25 cellular contexts compared by ENCODE assay signal in the genomic region with DNA sequence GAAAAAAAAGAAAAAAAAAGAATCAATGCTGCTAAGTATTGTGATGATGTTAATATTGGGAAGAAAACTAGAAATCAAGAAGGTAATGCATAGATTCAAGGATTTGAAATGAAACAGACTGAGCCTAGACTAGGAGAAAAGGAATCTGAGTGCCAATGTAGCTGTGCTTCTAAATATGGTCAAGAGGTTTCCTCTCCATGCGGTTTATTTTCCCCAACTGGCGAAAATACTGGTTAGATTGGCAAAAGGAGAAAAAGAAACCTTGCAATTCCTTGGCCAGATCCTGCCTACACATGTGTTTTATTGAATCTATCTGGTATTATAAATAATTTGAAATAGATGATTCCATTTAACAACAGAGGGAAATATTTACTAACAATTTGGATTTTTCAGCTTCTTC. TPM values are rescaled to one million over a fixed set of nuclear protein-coding genes. Genes with fewer than 3 reads are reported as not detected.
"Had no signal": no experiment of that assay in that cellular context is flagged by ENCODE, and none has a peak within 500 bp of the region (broad histone marks: within the 10 kb centered on the region; RNA-seq: fewer than 3 reads in every experiment).

No MANE protein-coding gene starts in this region.

- ATAC-seq: activated CD8-positive, alpha-beta T cell treated with anti-CD3 and anti-CD28 coated beads for 36 hours; activated T-cell treated with anti-CD3 and anti-CD28 coated beads, Interleukin-2, amount 50 U/mL, for 4 hours; natural killer cell treated with Interleukin-12 subunit alpha and Interleukin-12 subunit beta and Interleukin-15 and Interleukin-18, amount 100 ng/mL, for 72 hours; right cardiac atrium had no signal

- H3K4me1 ChIP-seq: esophagus squamous epithelium had no signal

- H3K36me3 Mint-ChIP-seq: activated naive CD4-positive, alpha-beta T cell treated with anti-CD3 and anti-CD28 coated beads, Interleukin-2, amount 50 U/mL, for 24 hours; natural killer cell treated with Interleukin-12 subunit alpha and Interleukin-12 subunit beta and Interleukin-15 and Interleukin-18, amount 100 ng/mL, for 72 hours had no signal

- H3K27me3 Mint-ChIP-seq: activated CD8-positive, alpha-beta T cell treated with anti-CD3 and anti-CD28 coated beads for 36 hours; activated naive CD4-positive, alpha-beta T cell treated with anti-CD3 and anti-CD28 coated beads, Interleukin-2, amount 50 U/mL, for 24 hours; natural killer cell treated with Interleukin-12 subunit alpha and Interleukin-12 subunit beta and Interleukin-15 and Interleukin-18, amount 100 ng/mL, for 72 hours; progenitor cell of endocrine pancreas had no signal

- H3K9me3 ChIP-seq: esophagus squamous epithelium had no signal

- H3K36me3 ChIP-seq: esophagus squamous epithelium had no signal

- H3K27ac Mint-ChIP-seq: activated CD8-positive, alpha-beta T cell treated with anti-CD3 and anti-CD28 coated beads for 36 hours; activated naive CD4-positive, alpha-beta T cell treated with anti-CD3 and anti-CD28 coated beads, Interleukin-2, amount 50 U/mL, for 24 hours; natural killer cell treated with Interleukin-12 subunit alpha and Interleukin-12 subunit beta and Interleukin-15 and Interleukin-18, amount 100 ng/mL, for 72 hours; progenitor cell of endocrine pancreas; T-helper 1 cell treated with Interleukin-12 subunit alpha and Interleukin-12 subunit beta and Interleukin-4 antibody, amounts not matched to agents 30 μg/mL and 1 μg/mL, for 36 hours had no signal

- H3K27me3 ChIP-seq: esophagus squamous epithelium had no signal

- H3K4me3 ChIP-seq: esophagus squamous epithelium, skin epidermis had no signal

- H3K4me3 Mint-ChIP-seq: activated CD8-positive, alpha-beta T cell treated with anti-CD3 and anti-CD28 coated beads for 36 hours; activated naive CD4-positive, alpha-beta T cell treated with anti-CD3 and anti-CD28 coated beads, Interleukin-2, amount 50 U/mL, for 24 hours; activated T-cell treated with anti-CD3 and anti-CD28 coated beads, Interleukin-2, amount 50 U/mL, for 4 hours; natural killer cell treated with Interleukin-12 subunit alpha and Interleukin-12 subunit beta and Interleukin-15 and Interleukin-18, amount 100 ng/mL, for 72 hours; T-helper 1 cell treated with Interleukin-12 subunit alpha and Interleukin-12 subunit beta and Interleukin-4 antibody, amounts not matched to agents 30 μg/mL and 1 μg/mL, for 36 hours had no signal

- DNase-seq: activated CD4-positive, alpha-beta T cell treated with anti-CD3 and anti-CD28 coated beads for 48 hours; activated CD8-positive, alpha-beta T cell treated with anti-CD3 and anti-CD28 coated beads for 36 hours; activated effector memory CD4-positive, alpha-beta T cell treated with anti-CD3 and anti-CD28 coated beads, Interleukin-2, amount 50 U/mL, for 16 hours; activated T-cell treated with anti-CD3 and anti-CD28 coated beads, Interleukin-2, amount 50 U/mL, for 4 hours; caudate nucleus; cortex of kidney; effector CD4-positive, alpha-beta T cell; esophagus squamous epithelium; foreskin fibroblast; glutamatergic neuron; hypothalamus; kidney glomerular epithelial cell; occipital lobe; right cardiac atrium; stimulated activated CD4-positive, alpha-beta T cell treated with anti-CD3 and anti-CD28 coated beads, Interleukin-15, amount 100 ng/mL, for 24 hours; stimulated activated CD4-positive, alpha-beta T cell treated with anti-CD3 and anti-CD28 coated beads, Interleukin-4, amount 100 ng/mL, for 24 hours; stimulated activated naive CD4-positive, alpha-beta T cell treated with Interleukin-2 at 50 U/mL for 16 hours; substantia nigra; trophoblast cell had no signal

- H3K4me1 Mint-ChIP-seq: activated naive CD4-positive, alpha-beta T cell treated with anti-CD3 and anti-CD28 coated beads, Interleukin-2, amount 50 U/mL, for 24 hours had no signal

RNA-seq across cellular contexts. Expression of a gene that starts 5.7 kb away (rescaled TPM):
- total RNA-seq: activated T-cell treated with anti-CD3 and anti-CD28 coated beads, Interleukin-2, amount 50 U/mL, for 4 hours; endothelial cell of umbilical vein; natural killer cell treated with Interleukin-12 subunit alpha and Interleukin-12 subunit beta and Interleukin-15 and Interleukin-18, amount 100 ng/mL, for 72 hours had no signal

RNA-seq across cellular contexts. Expression of a gene that starts 41.0 kb away (rescaled TPM):
- total RNA-seq: activated CD8-positive, alpha-beta T cell treated with anti-CD3 and anti-CD28 coated beads for 36 hours; endothelial cell of umbilical vein; natural killer cell treated with Interleukin-12 subunit alpha and Interleukin-12 subunit beta and Interleukin-15 and Interleukin-18, amount 100 ng/mL, for 72 hours had no signal
